ENCODE assay signal across 22 cellular contexts in the genomic region with DNA sequence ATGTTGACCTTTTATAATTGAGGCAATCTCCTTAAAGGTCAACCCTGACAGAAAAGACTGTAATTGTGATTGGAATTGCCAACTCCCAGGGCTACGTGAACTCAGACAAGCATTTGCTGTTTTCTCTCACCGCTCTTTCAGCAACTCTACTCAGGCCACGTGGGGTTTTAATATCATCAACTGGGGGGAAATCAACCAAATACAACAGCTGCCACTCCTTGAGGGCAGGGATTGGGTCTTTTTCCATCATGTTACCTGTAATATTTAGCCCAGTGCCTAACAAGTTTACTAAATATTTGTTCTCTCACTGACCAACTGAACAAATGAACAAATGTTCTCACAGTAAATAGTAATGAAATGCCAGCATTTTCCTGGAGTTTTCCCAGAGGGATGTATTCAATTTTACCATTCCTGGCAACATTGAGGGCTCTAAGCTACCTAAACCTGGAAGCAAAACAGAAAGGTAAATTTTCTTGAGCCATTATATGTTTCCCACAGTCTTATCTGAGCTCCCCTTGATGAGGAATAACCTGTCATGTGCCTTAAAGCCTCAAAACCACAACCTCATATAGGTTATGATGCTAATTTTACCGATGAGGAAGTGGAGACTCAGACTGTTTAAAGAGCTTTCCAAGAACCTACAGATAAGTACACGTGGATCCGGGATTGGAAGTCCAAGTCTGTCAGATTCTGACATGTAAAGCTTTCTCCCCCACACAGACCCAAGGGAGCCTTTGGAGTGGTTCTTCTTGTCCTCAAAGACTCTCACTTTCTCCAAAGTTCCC.
DNase-seq lines count a peak whose midpoint lies in the region; ATAC-seq and TF ChIP-seq lines count a peak whose summit lies in the region.
"Had no signal": no experiment of that assay in that cellular context is flagged by ENCODE, and none has a peak within 500 bp of the region (broad histone marks: within the 10 kb centered on the region; RNA-seq: fewer than 3 reads in every experiment).

No MANE protein-coding gene starts in this region.

- BruUV-seq in MCF 10A (replicated peaks; lab: Mats Ljungman, UMichigan) = no TSS peak

- peak; percentile 48 for ATAC-seq in GM21367 (IDR thresholded peaks at IDR 0.05; ENCODE audit: unreplicated experiment)
- peak; percentile 68 for ATAC-seq in HG03442 (IDR thresholded peaks at IDR 0.05; ENCODE audit: unreplicated experiment)
- ATAC-seq in SK-N-SH treated with all-trans-retinoic acid at 6 μM for 48 hours = no peak
- ATAC-seq in naive thymus-derived CD8-positive, alpha-beta T cell = no peak
- ATAC-seq: CD8-positive, alpha-beta T cell; effector memory CD8-positive, alpha-beta T cell had no signal

- H3K4me3 Mint-ChIP-seq in MCF 10A (ENCODE audit: unreplicated experiment) = no peak overlapping the region
- H3K4me3 Mint-ChIP-seq in naive thymus-derived CD8-positive, alpha-beta T cell = no peak overlapping the region
- H3K4me3 Mint-ChIP-seq: activated CD4-positive, alpha-beta memory T cell treated with anti-CD3 and anti-CD28 coated beads for 36 hours; CD8-positive, alpha-beta T cell; effector memory CD8-positive, alpha-beta T cell; naive B cell had no signal

- no peak for TF ChIP-seq CTCF in GM12865 (IDR thresholded peaks at IDR 0.05; ENCODE audit: insufficient read depth, low read depth, low read length, missing control alignments)
- TF ChIP-seq CTCF in MCF 10A (IDR thresholded peaks at IDR 0.05; ENCODE audit: unreplicated experiment) = no peak

- H3K27me3 Mint-ChIP-seq in MCF 10A (ENCODE audit: insufficient read depth, unreplicated experiment) = no peaks in the 10 kb centered on the region
- H3K27me3 Mint-ChIP-seq in naive thymus-derived CD8-positive, alpha-beta T cell = peaks cover 0 to 4% (median 0%) of the 10 kb centered on the region in 5 donors
- H3K27me3 Mint-ChIP-seq: activated CD4-positive, alpha-beta memory T cell treated with anti-CD3 and anti-CD28 coated beads for 36 hours; effector memory CD8-positive, alpha-beta T cell had no signal

- intact Hi-C loops in MCF 10A (cut with micrococcal nuclease) = no loop called here

- POLR2A ChIA-PET in MCF 10A (lab: Yijun Ruan, JAX) = no interaction called here
- POLR2A ChIA-PET in naive thymus-derived CD8-positive, alpha-beta T cell (lab: Charles Lee) = no interaction called here

- DNase-seq in GM12865 (ENCODE audit: low read depth) (peak; percentile 5), RPMI8226 (peak; percentile 8), MCF 10A (ENCODE audit: unreplicated experiment) (no peak), amniotic stem cell (lab: John Stamatoyannopoulos, UW) (no peak)
- no peak for DNase-seq in naive thymus-derived CD8-positive, alpha-beta T cell
- DNase-seq: activated CD4-positive, alpha-beta memory T cell treated with anti-CD3 and anti-CD28 coated beads for 36 hours; activated naive CD4-positive, alpha-beta T cell treated with Interleukin-2 at 50 U/mL for 16 hours; CD8-positive, alpha-beta T cell; DMS79 treated with DMSO at 0.1 percent for 48 hours; effector memory CD8-positive, alpha-beta T cell; head of caudate nucleus; KG1; mammary epithelial cell; naive B cell; NCI-H1417; NCI-H2171; stimulated activated CD4-positive, alpha-beta T cell treated with anti-CD3 and anti-CD28 coated beads, Interleukin-2, amount 100 ng/mL, for 24 hours; SW 1271; uterus had no signal

- no peaks in the 10 kb centered on the region for H3K9me3 Mint-ChIP-seq in MCF 10A (ENCODE audit: unreplicated experiment)
- peaks cover 0 to 3% (median 0%) of the 10 kb centered on the region in 9 donors for H3K9me3 Mint-ChIP-seq in naive thymus-derived CD8-positive, alpha-beta T cell
- H3K9me3 Mint-ChIP-seq: activated CD4-positive, alpha-beta memory T cell treated with anti-CD3 and anti-CD28 coated beads for 36 hours; effector memory CD8-positive, alpha-beta T cell had no signal

- no peaks in the 10 kb centered on the region for H3K36me3 Mint-ChIP-seq in MCF 10A (ENCODE audit: insufficient read depth, unreplicated experiment)
- no peaks in the 10 kb centered on the region for H3K36me3 Mint-ChIP-seq in naive thymus-derived CD8-positive, alpha-beta T cell
- H3K36me3 Mint-ChIP-seq: activated CD4-positive, alpha-beta memory T cell treated with anti-CD3 and anti-CD28 coated beads for 36 hours; CD8-positive, alpha-beta T cell; naive B cell had no signal

- no peak overlapping the region for H3K4me3 ChIP-seq in GM12865 (ENCODE audit: low read depth, low read length)
- H3K4me3 ChIP-seq: uterus had no signal

- H3K4me1 Mint-ChIP-seq in MCF 10A (ENCODE audit: insufficient read depth, unreplicated experiment) = no peaks in the 10 kb centered on the region
- H3K4me1 Mint-ChIP-seq in naive thymus-derived CD8-positive, alpha-beta T cell = no peaks in the 10 kb centered on the region
- H3K4me1 Mint-ChIP-seq: naive B cell had no signal

- no peak overlapping the region for H3K27ac Mint-ChIP-seq in MCF 10A (ENCODE audit: low read depth, unreplicated experiment)
- H3K27ac Mint-ChIP-seq in naive thymus-derived CD8-positive, alpha-beta T cell = no peak overlapping the region
- H3K27ac Mint-ChIP-seq: activated CD4-positive, alpha-beta memory T cell treated with anti-CD3 and anti-CD28 coated beads for 36 hours; CD8-positive, alpha-beta T cell; effector memory CD8-positive, alpha-beta T cell; naive B cell had no signal

- CTCF ChIA-PET in MCF 10A (lab: Yijun Ruan, JAX) = interaction anchor here (1.1 to 2.0 kb wide), 3 partner anchors 14 to 227 kb away, joined by 3 to 5 read pairs (median 4); no protein-coding TSS in a partner anchor

TF ChIP-seq in SK-N-SH treated with all-trans-retinoic acid at 6 μM for 48 hours, 23 proteins besides CTCF, POLR2A, EP300 and RAD21:
- no peak for TF ChIP-seq ZFP3 (CRISPR knock-in tag; IDR thresholded peaks at IDR 0.05)
- TF ChIP-seq ZNF565 (CRISPR knock-in tag; conservative IDR thresholded peaks at IDR 0.05; ENCODE audit: low read depth) = no peak
- no peak for TF ChIP-seq TSHZ2 (CRISPR knock-in tag; IDR thresholded peaks at IDR 0.05)
- no peak for TF ChIP-seq PPARA (CRISPR knock-in tag; IDR thresholded peaks at IDR 0.05; ENCODE audit: borderline replicate concordance)
- no peak for TF ChIP-seq ESRRG (CRISPR knock-in tag; IDR thresholded peaks at IDR 0.05)
- no peak for TF ChIP-seq ZC3H10 (CRISPR knock-in tag; IDR thresholded peaks at IDR 0.05)
- no peak for TF ChIP-seq OSR1 (CRISPR knock-in tag; IDR thresholded peaks at IDR 0.05)
- no peak for TF ChIP-seq GLIS3 (CRISPR knock-in tag; IDR thresholded peaks at IDR 0.05)
TF ChIP-seq in SK-N-SH treated with all-trans-retinoic acid at 6 μM for 48 hours: peak in this region for 0.

Comparison
In these comparisons a context has a peak if more than half of its experiments do, and no peak if none do; other contexts are left out.
1. DNase-seq: peak in GM12865 (single experiment) and RPMI8226 (single experiment); none in MCF 10A (single experiment), amniotic stem cell (single experiment) and naive thymus-derived CD8-positive, alpha-beta T cell (0 of 10).
2. ATAC-seq: peak in GM21367 (single experiment) and HG03442 (single experiment); none in SK-N-SH treated with all-trans-retinoic acid at 6 μM for 48 hours (single experiment) and naive thymus-derived CD8-positive, alpha-beta T cell (0 of 2).